ENCODE assay signal across 32 cellular contexts in genomic region chr4:8089862-8090261, GRCh38.
DNase-seq lines count a peak whose midpoint lies in the region; ATAC-seq, FAIRE-seq and TF ChIP-seq lines count a peak whose summit lies in the region.
"Had no signal": no experiment of that assay in that cellular context is flagged by ENCODE, and none has a peak within 500 bp of the region (broad histone marks: within the 10 kb centered on the region; RNA-seq: fewer than 3 reads in every experiment).

No MANE protein-coding gene starts in this region.

- H4K20me1 ChIP-seq in astrocyte (ENCODE audit: insufficient read depth, low read length) = no peaks in the 10 kb centered on the region

- H3K4me1 ChIP-seq in right atrium auricular region (peaks cover 0 to 15% of the 10 kb centered on the region in 2 donors), astrocyte (ENCODE audit: insufficient read depth, low read length) (peaks cover 6% of the 10 kb centered on the region), mucosa of descending colon (ENCODE audit: low read depth) (peaks cover 6% of the 10 kb centered on the region), upper lobe of left lung (no peaks in the 10 kb centered on the region)
- H3K4me1 ChIP-seq: vagina had no signal

- TF ChIP-seq EP300 in upper lobe of left lung (IDR thresholded peaks at IDR 0.05) = no peak

- H3K36me3 Mint-ChIP-seq in astrocyte (ENCODE audit: low read depth, unreplicated experiment) = no peaks in the 10 kb centered on the region

- H3K79me2 ChIP-seq in astrocyte (ENCODE audit: insufficient read depth, low read length) = no peaks in the 10 kb centered on the region

- DNase-seq in left cardiac atrium (peak; percentile 18), right atrium auricular region (ENCODE audit: low spot score) (no peak), astrocyte (ENCODE audit: low read depth) (no peak), mucosa of descending colon (peak in 1 of 3 donors; percentile 57), upper lobe of left lung (no peak), hypothalamus (lab: John Stamatoyannopoulos, UW) (no peak), T1000 (lab: John Stamatoyannopoulos, UW) (no peak)
- DNase-seq: activated CD4-positive, alpha-beta T cell treated with anti-CD3 and anti-CD28 coated beads, Interleukin-2, amount 50 U/mL, for 48 hours; anterior cingulate cortex; DMS153; effector CD4-positive, alpha-beta T cell; glutamatergic neuron; NCI-H1092; NCI-H1694 treated with DMSO at 0.1 percent for 48 hours; NCI-H510A; ovary; retina; RPMI8226 had no signal

- TF ChIP-seq POLR2A in upper lobe of left lung (IDR thresholded peaks at IDR 0.05) = no peak

- no peak overlapping the region for H2AFZ ChIP-seq in astrocyte (ENCODE audit: low read depth, low read length)

- H3K9me3 Mint-ChIP-seq in astrocyte (ENCODE audit: unreplicated experiment) = peaks cover 11% of the 10 kb centered on the region

- no peaks in the 10 kb centered on the region for H3K4me1 Mint-ChIP-seq in astrocyte (ENCODE audit: low read depth, unreplicated experiment)
- H3K4me1 Mint-ChIP-seq: activated naive CD4-positive, alpha-beta T cell treated with anti-CD3 and anti-CD28 coated beads, Interleukin-2, amount 50 U/mL, for 24 hours; mesothelial cell of epicardium; nephron had no signal

- WGBS in upper lobe of left lung, 2 donors = 72 to 92% methylated on average over 1 to 4 of the region's 7 CpGs

- H3K9me3 ChIP-seq in right atrium auricular region (peaks cover 5 to 12% of the 10 kb centered on the region in 2 donors), astrocyte (ENCODE audit: insufficient read depth, low read depth, low read length) (peaks cover 5% of the 10 kb centered on the region), mucosa of descending colon (peaks cover 19% of the 10 kb centered on the region), upper lobe of left lung (peaks cover 4 to 9% (median 8%) of the 10 kb centered on the region in 4 donors)
- H3K9me3 ChIP-seq: ovary, vagina had no signal

- H3K36me3 ChIP-seq in right atrium auricular region = no peaks in the 10 kb centered on the region
- H3K36me3 ChIP-seq in astrocyte (ENCODE audit: insufficient read depth, low read length) = no peaks in the 10 kb centered on the region
- H3K36me3 ChIP-seq in mucosa of descending colon (ENCODE audit: low read depth) = no peaks in the 10 kb centered on the region
- H3K36me3 ChIP-seq in upper lobe of left lung = no peaks in the 10 kb centered on the region
- H3K36me3 ChIP-seq: ovary, thoracic aorta, vagina had no signal

- H3K4me3 ChIP-seq in right atrium auricular region (no peak overlapping the region), astrocyte (ENCODE audit: insufficient read depth, low read depth, low read length) (no peak overlapping the region), mucosa of descending colon (no peak overlapping the region), upper lobe of left lung (no peak overlapping the region)
- H3K4me3 ChIP-seq: GM12878, ovary, SK-N-MC, smooth muscle cell, thoracic aorta, vagina had no signal

- no peak overlapping the region for H3K27ac Mint-ChIP-seq in astrocyte (ENCODE audit: unreplicated experiment)
- H3K27ac Mint-ChIP-seq: activated naive CD4-positive, alpha-beta T cell treated with anti-CD3 and anti-CD28 coated beads, Interleukin-2, amount 50 U/mL, for 24 hours; activated T-helper 2 cell treated with anti-CD3 and anti-CD28 coated beads, Interferon-gamma antibody, Interleukin-2, Interleukin-4, amounts not matched to agents 10 μg/mL and 5 μg/mL and 100 μg/mL, durations not matched to agents 14 hours and 24 hours and 36 hours; mesothelial cell of epicardium; nephron; stimulated activated naive CD8-positive, alpha-beta T cell treated with anti-CD3 and anti-CD28 coated beads, Interleukin-15, Interleukin-2, amounts not matched to agents 100 ng/mL and 50 ng/mL, for 24 hours had no signal

- no peak overlapping the region for H3K4me3 Mint-ChIP-seq in astrocyte (ENCODE audit: unreplicated experiment)
- H3K4me3 Mint-ChIP-seq: activated naive CD4-positive, alpha-beta T cell treated with anti-CD3 and anti-CD28 coated beads, Interleukin-2, amount 50 U/mL, for 24 hours; mesothelial cell of epicardium; nephron; stimulated activated naive CD8-positive, alpha-beta T cell treated with anti-CD3 and anti-CD28 coated beads, Interleukin-15, Interleukin-2, amounts not matched to agents 100 ng/mL and 50 ng/mL, for 24 hours had no signal

- intact Hi-C loops in left cardiac atrium (cut with DNase I) = no loop called here
- intact Hi-C loops in mucosa of descending colon (cut with DNase I, micrococcal nuclease) = no loop called here

- FAIRE-seq in astrocyte (lab: Jason Lieb, UNC) = no peak
- FAIRE-seq: colon, GM12878, H1, islet of Langerhans, TTC549 had no signal

- H3K27me3 ChIP-seq in right atrium auricular region (no peaks in the 10 kb centered on the region), astrocyte (ENCODE audit: insufficient read depth, low read length) (no peaks in the 10 kb centered on the region), upper lobe of left lung (no peaks in the 10 kb centered on the region)
- H3K27me3 ChIP-seq: ovary, vagina had no signal

- peaks cover 27% of the 10 kb centered on the region for H3K27me3 Mint-ChIP-seq in astrocyte (ENCODE audit: low read depth, unreplicated experiment)
- H3K27me3 Mint-ChIP-seq: activated naive CD4-positive, alpha-beta T cell treated with anti-CD3 and anti-CD28 coated beads, Interleukin-2, amount 50 U/mL, for 24 hours; stimulated activated naive CD8-positive, alpha-beta T cell treated with anti-CD3 and anti-CD28 coated beads, Interleukin-15, Interleukin-2, amounts not matched to agents 100 ng/mL and 50 ng/mL, for 24 hours had no signal

- ATAC-seq in left cardiac atrium (no peak), mucosa of descending colon (peak; percentile 42), upper lobe of left lung (ENCODE audit: low FRiP score in 2 of 2) (peak; percentile 24 to 43)
- ATAC-seq: GM12878 had no signal

- H3K9ac ChIP-seq in astrocyte (ENCODE audit: low read length) = no peak overlapping the region

- TF ChIP-seq CTCF in right atrium auricular region (IDR thresholded peaks at IDR 0.05) = no peak
- TF ChIP-seq CTCF in astrocyte (IDR thresholded peaks at IDR 0.05; ENCODE audit: insufficient read depth, low read depth, low read length) = no peak
- TF ChIP-seq CTCF in mucosa of descending colon (IDR thresholded peaks at IDR 0.05) = no peak
- TF ChIP-seq CTCF in upper lobe of left lung (IDR thresholded peaks at IDR 0.05) = no peak

- H3K27ac ChIP-seq in right atrium auricular region (peak overlapping the region in 1 of 2 donors; percentile 52), astrocyte (ENCODE audit: low read depth, low read length) (no peak overlapping the region), upper lobe of left lung (no peak overlapping the region)
- H3K27ac ChIP-seq: ovary, SK-N-MC, thoracic aorta, vagina had no signal

- H3K4me2 ChIP-seq in astrocyte (ENCODE audit: low read length) = peak overlapping the region; percentile 38
- H3K4me2 ChIP-seq: smooth muscle cell had no signal

Comparison
In these comparisons a context has a peak if more than half of its experiments do, and no peak if none do; other contexts are left out.
1. ATAC-seq: peak in mucosa of descending colon (single experiment) and upper lobe of left lung (2 of 2); none in left cardiac atrium (0 of 2).